In the genomic region with DNA sequence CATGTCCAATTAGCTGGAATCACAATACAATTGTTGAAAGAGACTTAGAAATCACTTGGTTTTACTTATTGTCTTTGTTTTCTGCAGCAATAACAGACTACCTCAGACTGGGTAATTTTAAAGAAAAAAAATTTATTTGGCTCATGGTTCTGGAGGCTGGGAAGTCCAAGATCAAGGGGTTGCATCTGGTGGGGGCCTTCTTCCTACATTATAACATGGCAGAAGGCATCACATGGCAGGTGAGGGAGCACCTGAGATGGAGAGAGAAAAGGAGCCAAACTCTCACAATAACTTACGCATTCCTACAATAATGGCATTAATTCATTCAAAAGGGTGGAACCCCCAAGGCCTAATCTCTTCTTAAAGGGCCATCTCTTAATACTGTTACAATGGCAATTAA, we compare ENCODE assay signal across 37 cellular contexts. TPM values are rescaled to one million over a fixed set of nuclear protein-coding genes. Genes with fewer than 3 reads are reported as not detected.
"Had no signal": no experiment of that assay in that cellular context is flagged by ENCODE, and none has a peak within 500 bp of the region (broad histone marks: within the 10 kb centered on the region; RNA-seq: fewer than 3 reads in every experiment).

No MANE protein-coding gene starts in this region.

- FAIRE-seq: astrocyte, bronchial epithelial cell had no signal

- H3K9me3 ChIP-seq: adrenal gland, ascending aorta, body of pancreas, breast epithelium had no signal

- ATAC-seq: activated naive CD4-positive, alpha-beta T cell treated with anti-CD3 and anti-CD28 coated beads, Interleukin-2, amount 50 U/mL, for 72 hours; activated naive CD8-positive, alpha-beta T cell treated with anti-CD3 and anti-CD28 coated beads, Interleukin-2, amount 50 U/mL, for 24 hours; activated T-cell treated with anti-CD3 and anti-CD28 coated beads, Interleukin-2, amount 50 U/mL, for 4 hours; activated T-cell treated with anti-CD3 and anti-CD28 coated beads, Interleukin-2, amount 50 U/mL, for 72 hours; activated T-helper 17 cell treated with anti-CD3 and anti-CD28 coated beads, Interleukin-2, amount 50 U/mL, for 72 hours; body of pancreas had no signal

- H3K4me1 ChIP-seq: adrenal gland, ascending aorta, body of pancreas, breast epithelium had no signal

- H3K36me3 ChIP-seq: adrenal gland, ascending aorta, brain microvascular endothelial cell, breast epithelium, cardiac muscle cell had no signal

- H3K27ac ChIP-seq: adrenal gland, ascending aorta, body of pancreas, brain microvascular endothelial cell, breast epithelium, cardiac muscle cell had no signal

- H3K4me3 ChIP-seq: adrenal gland, ascending aorta, body of pancreas, breast epithelium, cardiac muscle cell had no signal

- H3K27me3 ChIP-seq: adrenal gland, ascending aorta, body of pancreas, brain microvascular endothelial cell, cardiac muscle cell had no signal

- DNase-seq: activated effector memory CD4-positive, alpha-beta T cell treated with anti-CD3 and anti-CD28 coated beads, Interleukin-2, amount 50 U/mL, for 16 hours; activated effector memory CD4-positive, alpha-beta T cell treated with Interleukin-2 at 50 U/mL for 16 hours; activated gamma-delta T cell; activated gamma-delta T cell treated with Interleukin-2 at 50 U/mL for 16 hours; activated naive CD4-positive, alpha-beta T cell; activated naive CD4-positive, alpha-beta T cell treated with anti-CD3 and anti-CD28 coated beads for 36 hours; activated naive CD4-positive, alpha-beta T cell treated with anti-CD3 and anti-CD28 coated beads, Interleukin-2, amount 10 ng/mL, durations not matched to agents 7 days and 5 days; activated naive CD4-positive, alpha-beta T cell treated with anti-CD3 and anti-CD28 coated beads, Interleukin-2, amount 50 U/mL, for 16 hours; activated naive CD4-positive, alpha-beta T cell treated with Interleukin-2 at 50 U/mL for 16 hours; activated naive CD8-positive, alpha-beta T cell treated with anti-CD3 and anti-CD28 coated beads for 36 hours; activated naive CD8-positive, alpha-beta T cell treated with anti-CD3 and anti-CD28 coated beads, Interleukin-2, amount 10 ng/mL, durations not matched to agents 7 days and 5 days; activated naive CD8-positive, alpha-beta T cell treated with anti-CD3 and anti-CD28 coated beads, Interleukin-2, amount 50 U/mL, for 24 hours; activated T-cell treated with anti-CD3 and anti-CD28 coated beads, Interleukin-2, amount 50 U/mL, for 1 hour; activated T-cell treated with anti-CD3 and anti-CD28 coated beads, Interleukin-2, amount 50 U/mL, for 24 hours; activated T-cell treated with anti-CD3 and anti-CD28 coated beads, Interleukin-2, amount 50 U/mL, for 4 hours; activated T-cell treated with anti-CD3 and anti-CD28 coated beads, Interleukin-2, amount 50 U/mL, for 48 hours; activated T-cell treated with anti-CD3 and anti-CD28 coated beads, Interleukin-2, amount 50 U/mL, for 72 hours; adrenal gland; amniotic stem cell; amygdala; anterior cingulate cortex; aorta; body of pancreas; brain microvascular endothelial cell; caudate nucleus; central memory CD4-positive, alpha-beta T cell; cerebellar nuclear complex had no signal

RNA-seq across cellular contexts. Expression of gene KLHL14, which starts 37.5 kb away (rescaled TPM):
- total RNA-seq: activated naive CD4-positive, alpha-beta T cell treated with anti-CD3 and anti-CD28 coated beads for 36 hours; activated naive CD4-positive, alpha-beta T cell treated with anti-CD3 and anti-CD28 coated beads, Interleukin-2, amount 50 U/mL, for 72 hours; activated naive CD8-positive, alpha-beta T cell treated with anti-CD3 and anti-CD28 coated beads, Interleukin-2, amount 10 ng/mL, durations not matched to agents 7 days and 5 days; activated T-cell treated with anti-CD3 and anti-CD28 coated beads, Interleukin-2, amount 50 U/mL, for 4 hours; activated T-helper 1 cell treated with anti-CD3 and anti-CD28 coated beads, Interleukin-12 subunit alpha, Interleukin-12 subunit beta, Interleukin-2, Interleukin-4 antibody, amounts not matched to agents 30 ng/mL and 10 ng/mL and 1 ng/mL, durations not matched to agents 14 hours and 24 hours and 36 hours; activated T-helper 17 cell treated with anti-CD3 and anti-CD28 coated beads, Interleukin-2, amount 50 U/mL, for 72 hours; activated T-helper 2 cell treated with anti-CD3 and anti-CD28 coated beads, Interferon-gamma antibody, Interleukin-2, Interleukin-4, amounts not matched to agents 10 μg/mL and 5 μg/mL and 100 μg/mL, durations not matched to agents 14 hours and 24 hours and 36 hours; ascending aorta; body of pancreas; bronchial epithelial cell; chondrocyte had no signal
- polyA plus RNA-seq: aorta had no signal
